Comparison of ENCODE assay signal across 11 cellular contexts in genomic region chr4:145195167-145195952, GRCh38. TPM values are rescaled to one million over a fixed set of nuclear protein-coding genes. Genes with fewer than 3 reads are reported as not detected.
DNase-seq lines count a peak whose midpoint lies in the region; ATAC-seq and TF ChIP-seq lines count a peak whose summit lies in the region.
"Had no signal": no experiment of that assay in that cellular context is flagged by ENCODE, and none has a peak within 500 bp of the region (broad histone marks: within the 10 kb centered on the region; RNA-seq: fewer than 3 reads in every experiment).

No MANE protein-coding gene starts in this region.

- no peaks in the 10 kb centered on the region for H3K36me3 ChIP-seq in Caco-2 (ENCODE audit: control insufficient read depth, insufficient read depth, low read length)
- no peaks in the 10 kb centered on the region for H3K36me3 ChIP-seq in aorta (ENCODE audit: control insufficient read depth in 1 of 2, insufficient read depth in 2 of 2, low read length in 1 of 2)
- H3K36me3 ChIP-seq: uterus had no signal

- peak overlapping the region; percentile 42 for H3K27ac Mint-ChIP-seq in Caco-2 (ENCODE audit: unreplicated experiment)
- H3K27ac Mint-ChIP-seq: activated CD8-positive, alpha-beta memory T cell treated with anti-CD3 and anti-CD28 coated beads, Interleukin-2, amount 10 ng/mL, durations not matched to agents 7 days and 5 days had no signal

- intact Hi-C loops in Caco-2 (cut with micrococcal nuclease; ENCODE audit: unreplicated experiment): loop anchor here (2.0 kb wide), 1 partner anchor 17 kb away; no protein-coding TSS in a partner anchor
- intact Hi-C loops in aorta (cut with DNase I): no loop called here

- H3K9me3 Mint-ChIP-seq in Caco-2 (ENCODE audit: unreplicated experiment): peaks cover 10% of the 10 kb centered on the region

- no peaks in the 10 kb centered on the region for H3K27me3 Mint-ChIP-seq in Caco-2 (ENCODE audit: insufficient read depth, unreplicated experiment)

- H3K9me3 ChIP-seq in Caco-2: no peaks in the 10 kb centered on the region
- H3K9me3 ChIP-seq in aorta (ENCODE audit: control insufficient read depth, low read length): no peaks in the 10 kb centered on the region
- H3K9me3 ChIP-seq: uterus had no signal

- no peak overlapping the region for H3K4me3 Mint-ChIP-seq in Caco-2 (ENCODE audit: unreplicated experiment)
- H3K4me3 Mint-ChIP-seq: activated CD8-positive, alpha-beta memory T cell treated with anti-CD3 and anti-CD28 coated beads, Interleukin-2, amount 10 ng/mL, durations not matched to agents 7 days and 5 days had no signal

- DNase-seq in Caco-2: peak in 1 of 2 experiments; percentile 22
- DNase-seq in RPMI8226: peak; percentile 72
- no peak for DNase-seq in NCI-H1092 (lab: John Stamatoyannopoulos, UW)
- DNase-seq in C1 segment of cervical spinal cord (lab: John Stamatoyannopoulos, UW): no peak
- DNase-seq in aorta: no peak
- no peak for DNase-seq in NK-92 treated with Interleukin-12 subunit alpha and Interleukin-12 subunit beta, amount 100 ng/mL, for 24 hours (lab: John Stamatoyannopoulos, UW)
- DNase-seq: activated CD8-positive, alpha-beta memory T cell treated with anti-CD3 and anti-CD28 coated beads, Interleukin-2, amount 10 ng/mL, durations not matched to agents 7 days and 5 days; uterus had no signal

- peak; percentile 88 for ATAC-seq in GM21367 (IDR thresholded peaks at IDR 0.05; ENCODE audit: unreplicated experiment)
- peak; percentile 87 for ATAC-seq in HG03135 (IDR thresholded peaks at IDR 0.05; ENCODE audit: unreplicated experiment)
- ATAC-seq in aorta (ENCODE audit: low FRiP score): no peak
- ATAC-seq: activated CD8-positive, alpha-beta memory T cell treated with anti-CD3 and anti-CD28 coated beads, Interleukin-2, amount 10 ng/mL, durations not matched to agents 7 days and 5 days had no signal

- TF ChIP-seq CTCF in Caco-2 (IDR thresholded peaks at IDR 0.05; ENCODE audit: insufficient read depth in 1 of 2, low read depth in 1 of 2, low read length in 1 of 2, severe bottlenecking in 1 of 2, unreplicated experiment in 1 of 2): no peak

- H3K4me1 ChIP-seq in Caco-2 (peaks cover 9% of the 10 kb centered on the region), aorta (ENCODE audit: control insufficient read depth in 1 of 2, insufficient read depth in 2 of 2, low read length in 2 of 2) (no peaks in the 10 kb centered on the region)
- H3K4me1 ChIP-seq: uterus had no signal

- no peaks in the 10 kb centered on the region for H3K4me1 Mint-ChIP-seq in Caco-2 (ENCODE audit: low read depth, unreplicated experiment)
- H3K4me1 Mint-ChIP-seq: activated CD8-positive, alpha-beta memory T cell treated with anti-CD3 and anti-CD28 coated beads, Interleukin-2, amount 10 ng/mL, durations not matched to agents 7 days and 5 days had no signal

- CTCF ChIA-PET in Caco-2 (lab: Charles Lee): no interaction called here

- WGBS in aorta, 2 donors: 82 to 89% methylated on average over 3 of the region's 3 CpGs

- no TSS peak for BruUV-seq in Caco-2 (replicated peaks; lab: Mats Ljungman, UMichigan)

- H3K27ac ChIP-seq in aorta (ENCODE audit: low read depth in 1 of 2, low read length in 2 of 2): no peak overlapping the region
- H3K27ac ChIP-seq: uterus had no signal

- H3K36me3 Mint-ChIP-seq in Caco-2 (ENCODE audit: insufficient read depth, unreplicated experiment): no peaks in the 10 kb centered on the region
- H3K36me3 Mint-ChIP-seq: activated CD8-positive, alpha-beta memory T cell treated with anti-CD3 and anti-CD28 coated beads, Interleukin-2, amount 10 ng/mL, durations not matched to agents 7 days and 5 days had no signal

- no peaks in the 10 kb centered on the region for H3K27me3 ChIP-seq in Caco-2 (replicated peaks; ENCODE audit: control insufficient read depth, insufficient read depth, low read length)
- no peaks in the 10 kb centered on the region for H3K27me3 ChIP-seq in aorta (ENCODE audit: control insufficient read depth in 1 of 2, insufficient read depth in 2 of 2, low read length in 1 of 2)
- H3K27me3 ChIP-seq: uterus had no signal

- POLR2A ChIA-PET in Caco-2 (lab: Charles Lee): no interaction called here

- H3K4me3 ChIP-seq in Caco-2 (ENCODE audit: low read depth, low read length) (no peak overlapping the region), aorta (ENCODE audit: low read length in 2 of 2) (no peak overlapping the region)
- H3K4me3 ChIP-seq: lung, uterus had no signal

RNA-seq across cellular contexts. Expression of gene OTUD4, which starts 15.0 kb away (rescaled TPM):
- total RNA-seq in Caco-2 (2022) (32.8 and 34.5 TPM in 2 replicates), aorta (10 to 100 TPM; 36.9 to 48.7 TPM)
- 1 to 10 TPM; 5.6 to 8.7 TPM for polyA plus RNA-seq in aorta
